In genomic region chr11:79393362-79394043, GRCh38 we compare ENCODE assay signal across 1 cellular context.
TF ChIP-seq lines count a peak whose summit lies in the region.

No MANE protein-coding gene starts in this region.

TF ChIP-seq in SK-N-SH, 30 proteins besides CTCF, POLR2A, EP300 and RAD21 (continued from another document):
- TF ChIP-seq IRF3 (IDR thresholded peaks at IDR 0.05; ENCODE audit: low read depth, low read length), result no peak
- peak; percentile 23; the same call in 1 of the 2 replicates for TF ChIP-seq SMC3 (IDR thresholded peaks at IDR 0.05; ENCODE audit: low read depth, low read length)
- peak; percentile 29; the same call in 1 of the 2 replicates for TF ChIP-seq TCF12 (IDR thresholded peaks at IDR 0.05)
- peak; percentile 86 for TF ChIP-seq FOXJ3 (CRISPR knock-in tag; IDR thresholded peaks at IDR 0.05)
- TF ChIP-seq MEF2A (IDR thresholded peaks at IDR 0.05; ENCODE audit: borderline replicate concordance, low read depth), result no peak
- TF ChIP-seq JUND (IDR thresholded peaks at IDR 0.05), result no peak
- TF ChIP-seq CHD2 (IDR thresholded peaks at IDR 0.05; ENCODE audit: low read length, partially characterized antibody), result peak; percentile 80
- no peak for TF ChIP-seq FOXM1 (IDR thresholded peaks at IDR 0.05; ENCODE audit: low read depth)
- no peak for TF ChIP-seq RXRA (IDR thresholded peaks at IDR 0.05; ENCODE audit: borderline replicate concordance, low read depth)
- TF ChIP-seq ZBTB33 (IDR thresholded peaks at IDR 0.05; ENCODE audit: borderline replicate concordance, low read depth), result no peak
- no peak for TF ChIP-seq NRF1 (IDR thresholded peaks at IDR 0.05; ENCODE audit: low read depth, low read length)
